Comparison of ENCODE assay signal across 12 cellular contexts in genomic region chr15:97085806-97086205, GRCh38.
DNase-seq lines count a peak whose midpoint lies in the region.
"Had no signal": no experiment of that assay in that cellular context is flagged by ENCODE, and none has a peak within 500 bp of the region (broad histone marks: within the 10 kb centered on the region; RNA-seq: fewer than 3 reads in every experiment).

No MANE protein-coding gene starts in this region.

- DNase-seq in Daoy (ENCODE audit: low read depth) (peak; percentile 8), NCI-H2227 (lab: John Stamatoyannopoulos, UW; ENCODE audit: unreplicated experiment) (peak; percentile 60), mucosa of gallbladder (ENCODE audit: low spot score) (peak; percentile 12), retina (peak; percentile 50), SIG-M5 (lab: John Stamatoyannopoulos, UW) (no peak), NCI-H748 (lab: John Stamatoyannopoulos, UW; ENCODE audit: unreplicated experiment) (no peak), DMS 273 treated with DMSO at 0.1 percent for 48 hours (lab: John Stamatoyannopoulos, UW) (no peak), activated T-cell treated with anti-CD3 and anti-CD28 coated beads for 4 hours (no peak)
- DNase-seq: CD4-positive, CD25-positive, alpha-beta regulatory T cell; DMS79; EL; HCEC 1CT had no signal

Comparison
In these comparisons a context has a peak if more than half of its experiments do, and no peak if none do; other contexts are left out.
1. DNase-seq: peak in Daoy (single experiment), NCI-H2227 (single experiment), mucosa of gallbladder (single experiment) and retina (single experiment); none in SIG-M5 (single experiment), NCI-H748 (single experiment), DMS 273 treated with DMSO at 0.1 percent for 48 hours (single experiment) and activated T-cell treated with anti-CD3 and anti-CD28 coated beads for 4 hours (single experiment).